ENCODE assay signal across 25 cellular contexts in genomic region chr3:193490580-193490979, GRCh38.
"Had no signal": no experiment of that assay in that cellular context is flagged by ENCODE, and none has a peak within 500 bp of the region (broad histone marks: within the 10 kb centered on the region; RNA-seq: fewer than 3 reads in every experiment).

No MANE protein-coding gene starts in this region.

- FAIRE-seq: colon, keratinocyte had no signal

- H3K4me1 Mint-ChIP-seq: activated CD4-positive, alpha-beta T cell treated with anti-CD3 and anti-CD28 coated beads for 36 hours; activated CD8-positive, alpha-beta memory T cell treated with anti-CD3 and anti-CD28 coated beads, Interleukin-2, amount 10 ng/mL, durations not matched to agents 7 days and 5 days; activated naive CD8-positive, alpha-beta T cell treated with anti-CD3 and anti-CD28 coated beads for 36 hours; memory B cell; nephron had no signal

- H3K4me3 ChIP-seq: adrenal gland, body of pancreas, dorsolateral prefrontal cortex, gastroesophageal sphincter, ovary, psoas muscle, right atrium auricular region, testis had no signal

- H3K36me3 ChIP-seq: adrenal gland, gastroesophageal sphincter, neutrophil, ovary, right atrium auricular region had no signal

- ATAC-seq: activated CD4-positive, alpha-beta T cell treated with anti-CD3 and anti-CD28 coated beads for 36 hours; activated CD8-positive, alpha-beta memory T cell treated with anti-CD3 and anti-CD28 coated beads, Interleukin-2, amount 10 ng/mL, durations not matched to agents 7 days and 5 days; activated CD8-positive, alpha-beta T cell treated with anti-CD3 and anti-CD28 coated beads, Interleukin-2, amount 10 ng/mL, durations not matched to agents 7 days and 5 days; gastroesophageal sphincter; left cardiac atrium; psoas muscle had no signal

- H3K27ac ChIP-seq: adrenal gland, dorsolateral prefrontal cortex, gastroesophageal sphincter, neutrophil, ovary, psoas muscle, right atrium auricular region, testis had no signal

- H3K9me3 Mint-ChIP-seq: activated naive CD8-positive, alpha-beta T cell treated with anti-CD3 and anti-CD28 coated beads for 36 hours; memory B cell; nephron had no signal

- H3K36me3 Mint-ChIP-seq: activated CD8-positive, alpha-beta memory T cell treated with anti-CD3 and anti-CD28 coated beads, Interleukin-2, amount 10 ng/mL, durations not matched to agents 7 days and 5 days; activated naive CD8-positive, alpha-beta T cell treated with anti-CD3 and anti-CD28 coated beads for 36 hours; memory B cell had no signal

- H3K27me3 Mint-ChIP-seq: activated CD8-positive, alpha-beta memory T cell treated with anti-CD3 and anti-CD28 coated beads, Interleukin-2, amount 10 ng/mL, durations not matched to agents 7 days and 5 days; activated naive CD8-positive, alpha-beta T cell treated with anti-CD3 and anti-CD28 coated beads for 36 hours had no signal

- H3K27ac Mint-ChIP-seq: activated CD4-positive, alpha-beta T cell treated with anti-CD3 and anti-CD28 coated beads for 36 hours; activated CD8-positive, alpha-beta memory T cell treated with anti-CD3 and anti-CD28 coated beads, Interleukin-2, amount 10 ng/mL, durations not matched to agents 7 days and 5 days; activated CD8-positive, alpha-beta T cell treated with anti-CD3 and anti-CD28 coated beads, Interleukin-2, amount 10 ng/mL, durations not matched to agents 7 days and 5 days; activated naive CD8-positive, alpha-beta T cell treated with anti-CD3 and anti-CD28 coated beads for 36 hours; memory B cell; nephron had no signal

- DNase-seq: activated CD4-positive, alpha-beta T cell treated with anti-CD3 and anti-CD28 coated beads for 36 hours; activated CD4-positive, CD25-positive, alpha-beta regulatory T cell; activated CD8-positive, alpha-beta memory T cell treated with anti-CD3 and anti-CD28 coated beads, Interleukin-2, amount 10 ng/mL, durations not matched to agents 7 days and 5 days; activated CD8-positive, alpha-beta T cell treated with anti-CD3 and anti-CD28 coated beads, Interleukin-2, amount 10 ng/mL, durations not matched to agents 7 days and 5 days; activated naive CD4-positive, alpha-beta T cell treated with Interleukin-2 at 50 U/mL for 16 hours; activated naive CD8-positive, alpha-beta T cell treated with anti-CD3 and anti-CD28 coated beads for 36 hours; activated T-cell treated with anti-CD3 and anti-CD28 coated beads, Interleukin-2, amount 50 U/mL, for 48 hours; adrenal gland; aorta; body of pancreas; dorsolateral prefrontal cortex; effector memory CD4-positive, alpha-beta T cell; hippocampal formation; left cardiac atrium; ovary; psoas muscle; stimulated activated naive CD4-positive, alpha-beta T cell; testis had no signal

- H3K4me3 Mint-ChIP-seq: activated CD4-positive, alpha-beta T cell treated with anti-CD3 and anti-CD28 coated beads for 36 hours; activated CD8-positive, alpha-beta memory T cell treated with anti-CD3 and anti-CD28 coated beads, Interleukin-2, amount 10 ng/mL, durations not matched to agents 7 days and 5 days; activated CD8-positive, alpha-beta T cell treated with anti-CD3 and anti-CD28 coated beads, Interleukin-2, amount 10 ng/mL, durations not matched to agents 7 days and 5 days; activated naive CD8-positive, alpha-beta T cell treated with anti-CD3 and anti-CD28 coated beads for 36 hours; memory B cell; nephron had no signal

- H3K9me3 ChIP-seq: body of pancreas, gastroesophageal sphincter, neutrophil, ovary, psoas muscle, testis had no signal

- H3K27me3 ChIP-seq: adrenal gland, body of pancreas, dorsolateral prefrontal cortex, gastroesophageal sphincter, ovary, right atrium auricular region, testis had no signal

- H3K4me1 ChIP-seq: adrenal gland, gastroesophageal sphincter, psoas muscle, right atrium auricular region, testis had no signal
